8 cellular contexts compared by ENCODE assay signal in genomic region chr16:29454269-29454668, GRCh38. TPM values are rescaled to one million over a fixed set of nuclear protein-coding genes. Genes with fewer than 3 reads are reported as not detected.
DNase-seq lines count a peak whose midpoint lies in the region; ATAC-seq and TF ChIP-seq lines count a peak whose summit lies in the region.
"Not testable (repeated sequence)": the region's sequence is repeated elsewhere in the genome, so short reads cannot be mapped to it uniquely, and the experiment has no call there.

TSS of gene BOLA2 (minus strand) at chr16:29454351. CDS start at chr16:29454253, 98 bp downstream.
TSS of gene SLX1B (plus strand) at chr16:29454533.

- TF ChIP-seq CTCF in kidney epithelial cell (IDR thresholded peaks at IDR 0.05; ENCODE audit: insufficient read depth, low read length, poor library complexity, severe bottlenecking): not testable (repeated sequence)

- intact Hi-C loops in T-helper 1 cell treated with Interleukin-12 subunit alpha and Interleukin-12 subunit beta and Interleukin-4 antibody, amounts not matched to agents 30 ng/mL and 1 ng/mL, for 36 hours (cut with micrococcal nuclease): not testable (repeated sequence)

- not testable (repeated sequence) for H3K27me3 Mint-ChIP-seq in CD8-positive, alpha-beta memory T cell; central memory CD8-positive, alpha-beta T cell; stimulated activated naive B cell treated with anti-CD40 and anti-IgM and Interleukin-4, amounts not matched to agents 10 μg/mL and 1 μg/mL and 100 μg/mL, for 72 hours

- H3K4me3 ChIP-seq in CD8-positive, alpha-beta memory T cell (ENCODE audit: low read length); kidney epithelial cell (ENCODE audit: low read depth, low read length): not testable (repeated sequence)

- H3K36me3 Mint-ChIP-seq in CD8-positive, alpha-beta memory T cell; central memory CD8-positive, alpha-beta T cell (ENCODE audit: insufficient read depth); stimulated activated naive B cell treated with anti-CD40 and anti-IgM and Interleukin-4, amounts not matched to agents 10 μg/mL and 1 μg/mL and 100 μg/mL, for 72 hours: not testable (repeated sequence)

- H3K27ac Mint-ChIP-seq in CD8-positive, alpha-beta memory T cell; central memory CD8-positive, alpha-beta T cell (ENCODE audit: low read depth); stimulated activated naive B cell treated with anti-CD40 and anti-IgM and Interleukin-4, amounts not matched to agents 10 μg/mL and 1 μg/mL and 100 μg/mL, for 72 hours: not testable (repeated sequence)

- not testable (repeated sequence) for DNase-seq in CD8-positive, alpha-beta memory T cell; central memory CD8-positive, alpha-beta T cell (ENCODE audit: low spot score in 2 of 2); kidney epithelial cell (ENCODE audit: low read depth); stimulated activated naive B cell treated with anti-CD40 and anti-IgM and Interleukin-4, amounts not matched to agents 10 μg/mL and 1 μg/mL and 100 μg/mL, for 72 hours

- H3K27me3 ChIP-seq in CD8-positive, alpha-beta memory T cell (ENCODE audit: insufficient read depth, low read length, poor library complexity, severe bottlenecking); kidney epithelial cell (ENCODE audit: control insufficient read depth, insufficient read depth, low read length): not testable (repeated sequence)

- CTCF ChIA-PET in CD8-positive, alpha-beta memory T cell (lab: Charles Lee): not testable (repeated sequence)

- H3K9me3 Mint-ChIP-seq in CD8-positive, alpha-beta memory T cell; central memory CD8-positive, alpha-beta T cell; stimulated activated naive B cell treated with anti-CD40 and anti-IgM and Interleukin-4, amounts not matched to agents 10 μg/mL and 1 μg/mL and 100 μg/mL, for 72 hours: not testable (repeated sequence)

- not testable (repeated sequence) for H3K4me3 Mint-ChIP-seq in CD8-positive, alpha-beta memory T cell; central memory CD8-positive, alpha-beta T cell; stimulated activated naive B cell treated with anti-CD40 and anti-IgM and Interleukin-4, amounts not matched to agents 10 μg/mL and 1 μg/mL and 100 μg/mL, for 72 hours

- not testable (repeated sequence) for H3K4me1 Mint-ChIP-seq in CD8-positive, alpha-beta memory T cell; central memory CD8-positive, alpha-beta T cell; stimulated activated naive B cell treated with anti-CD40 and anti-IgM and Interleukin-4, amounts not matched to agents 10 μg/mL and 1 μg/mL and 100 μg/mL, for 72 hours

- not testable (repeated sequence) for H3K36me3 ChIP-seq in CD8-positive, alpha-beta memory T cell (ENCODE audit: insufficient read depth, low read length); kidney epithelial cell (ENCODE audit: control insufficient read depth, insufficient read depth, low read length)

- H3K9me3 ChIP-seq in CD8-positive, alpha-beta memory T cell (ENCODE audit: low read length): not testable (repeated sequence)

- ATAC-seq in GM19372 (IDR thresholded peaks at IDR 0.05; ENCODE audit: low read depth, unreplicated experiment) (peak; percentile 86), HG02610 (IDR thresholded peaks at IDR 0.05; ENCODE audit: unreplicated experiment) (peak; percentile 88), HG03378 (IDR thresholded peaks at IDR 0.05; ENCODE audit: unreplicated experiment) (peak; percentile 89)
- ATAC-seq in central memory CD8-positive, alpha-beta T cell (replicated peaks; ENCODE audit: extremely low read depth, poor library complexity, severe bottlenecking): peak; percentile 93
- ATAC-seq in stimulated activated naive B cell treated with anti-CD40 and anti-IgM and Interleukin-4, amounts not matched to agents 10 μg/mL and 1 μg/mL and 100 μg/mL, for 72 hours (replicated peaks): peak; percentile 88 to 90

- POLR2A ChIA-PET in CD8-positive, alpha-beta memory T cell (lab: Charles Lee): not testable (repeated sequence)

- not testable (repeated sequence) for H3K4me1 ChIP-seq in CD8-positive, alpha-beta memory T cell (ENCODE audit: insufficient read depth, low read length)

- not testable (repeated sequence) for H3K27ac ChIP-seq in CD8-positive, alpha-beta memory T cell (ENCODE audit: low read depth, low read length)

RNA-seq across cellular contexts. Expression of gene BOLA2, which starts in this region (rescaled TPM):
- total RNA-seq in CD8-positive, alpha-beta memory T cell: 10 to 100 TPM; 10.5 to 15.6 TPM
- 32.3 TPM for polyA plus RNA-seq in CD8-positive, alpha-beta memory T cell
- 8.8 and 11.9 TPM in 2 replicates for total RNA-seq in T-helper 1 cell treated with Interleukin-12 subunit alpha and Interleukin-12 subunit beta and Interleukin-4 antibody, amounts not matched to agents 30 ng/mL and 1 ng/mL, for 36 hours
- total RNA-seq in kidney epithelial cell: 18.8 and 25.0 TPM in 2 replicates

RNA-seq across cellular contexts. Expression of gene SLX1B, which starts in this region (rescaled TPM):
- 10 to 100 TPM; 61.7 to 64.7 TPM for total RNA-seq in CD8-positive, alpha-beta memory T cell
- polyA plus RNA-seq in CD8-positive, alpha-beta memory T cell: 6.3 TPM
- total RNA-seq in T-helper 1 cell treated with Interleukin-12 subunit alpha and Interleukin-12 subunit beta and Interleukin-4 antibody, amounts not matched to agents 30 ng/mL and 1 ng/mL, for 36 hours: 49.4 and 61.9 TPM in 2 replicates
- 54.2 and 57.4 TPM in 2 replicates for total RNA-seq in kidney epithelial cell
